7 cellular contexts compared by ENCODE assay signal in genomic region chr7:148331456-148331855, GRCh38.
A peak's percentile ranks its signal among the peaks of the same experiment; 100 is the strongest.
DNase-seq lines count a peak whose midpoint lies in the region; ATAC-seq, FAIRE-seq and TF ChIP-seq lines count a peak whose summit lies in the region.
"Not testable (repeated sequence)": the region's sequence is repeated elsewhere in the genome, so short reads cannot be mapped to it uniquely, and the experiment has no call there.

No MANE protein-coding gene starts in this region.

- DNase-seq in DMS53 (lab: John Stamatoyannopoulos, UW) (peak; percentile 21), NCI-H69 (lab: John Stamatoyannopoulos, UW) (peak; percentile 9), pancreas (peak in 1 of 6 donors; percentile 11), stomach (peak; percentile 32)
- DNase-seq in K562 (ENCODE audit: extremely low read depth in 1 of 4, low spot score in 3 of 4); endothelial cell (ENCODE audit: low spot score); HepG2 (ENCODE audit: low spot score): not testable (repeated sequence)

- TF ChIP-seq CTCF in K562 (IDR thresholded peaks at IDR 0.05 in 2 of 3, conservative IDR thresholded peaks at IDR 0.05 in 1 of 3; ENCODE audit: insufficient read depth in 2 of 3, low read depth in 1 of 3, low read length in 3 of 3); endothelial cell (IDR thresholded peaks at IDR 0.05; ENCODE audit: unreplicated experiment); HepG2 (CRISPR knock-in tag; IDR thresholded peaks at IDR 0.05); pancreas (IDR thresholded peaks at IDR 0.05); stomach (IDR thresholded peaks at IDR 0.05): not testable (repeated sequence)

- H3K4me2 ChIP-seq in K562 (ENCODE audit: insufficient read depth, low read length); HepG2 (ENCODE audit: low read depth, low read length): not testable (repeated sequence)

- not testable (repeated sequence) for TF ChIP-seq RAD21 in K562 (CRISPR knock-in tag; conservative IDR thresholded peaks at IDR 0.05 in 1 of 2, IDR thresholded peaks at IDR 0.05 in 1 of 2); HepG2 (CRISPR knock-in tag; IDR thresholded peaks at IDR 0.05)

- not testable (repeated sequence) for ATAC-seq in K562, HepG2, pancreas

- FAIRE-seq in K562 (lab: Jason Lieb, UNC) = peak; percentile 89
- FAIRE-seq in HepG2 (lab: Jason Lieb, UNC) = peak; percentile 81
- peak; percentile 97 for FAIRE-seq in pancreas (lab: Jason Lieb, UNC)

- H3K9me3 ChIP-seq in K562 (replicated peaks; ENCODE audit: control insufficient read depth, insufficient read depth, low read depth, low read length); pancreas; stomach: not testable (repeated sequence)
- peaks cover 17% of the 10 kb centered on the region for H3K9me3 ChIP-seq in HepG2 (ENCODE audit: low read length)

- in situ Hi-C loops in K562 (cut with MboI); HepG2 (cut with HindIII; ENCODE audit: extremely low pct_ligation_motif_present, low pct_unique_long_range_greater_than_20kb): not testable (repeated sequence)

- peaks cover 0 to 33% of the 10 kb centered on the region in 2 experiments; a peak in 2 of 5 replicates for H3K27me3 ChIP-seq in K562 (ENCODE audit: control insufficient read depth in 2 of 2, insufficient read depth in 2 of 2, low read length in 2 of 2)
- peaks cover 0 to 12% of the 10 kb centered on the region in 2 experiments; a peak in 2 of 5 replicates for H3K27me3 ChIP-seq in HepG2 (ENCODE audit: control insufficient read depth in 1 of 2, insufficient read depth in 2 of 2, low read length in 2 of 2)
- not testable (repeated sequence) for H3K27me3 ChIP-seq in pancreas
- peaks cover 0 to 30% (median 6%) of the 10 kb centered on the region in 3 donors for H3K27me3 ChIP-seq in stomach

- not testable (repeated sequence) for H3K27ac Mint-ChIP-seq in endothelial cell (ENCODE audit: unreplicated experiment)

- BruUV-seq in K562 (replicated peaks; lab: Mats Ljungman, UMichigan); HepG2 (replicated peaks; lab: Mats Ljungman, UMichigan): not testable (repeated sequence)

- H3K9ac ChIP-seq in K562 (ENCODE audit: insufficient read depth in 1 of 2, low read depth in 2 of 2, low read length in 2 of 2); HepG2 (ENCODE audit: insufficient read depth, low read depth, low read length): not testable (repeated sequence)

- CTCF ChIA-PET in K562 (lab: Yijun Ruan, JAX; ENCODE audit: low intra/inter-chr PET ratio); HepG2 (lab: Yijun Ruan, JAX; ENCODE audit: low intra/inter-chr PET ratio, low total read pairs): not testable (repeated sequence)

- H3K9me1 ChIP-seq in K562 (ENCODE audit: control insufficient read depth, insufficient read depth, low read length) = not testable (repeated sequence)

- H3K9me3 Mint-ChIP-seq in endothelial cell (ENCODE audit: unreplicated experiment) = peaks cover 20% of the 10 kb centered on the region

- not testable (repeated sequence) for H3K4me3 ChIP-seq in K562; HepG2 (replicated peaks in 1 of 3; ENCODE audit: insufficient read depth in 1 of 3, low read depth in 2 of 3, low read length in 3 of 3); pancreas; stomach

- H3K27ac ChIP-seq in K562 (ENCODE audit: extremely low read depth, low read depth, low read length); HepG2 (ENCODE audit: extremely low read length, insufficient read depth, low read length); pancreas; stomach: not testable (repeated sequence)

- peak overlapping the region; percentile 77 for H3K4me3 Mint-ChIP-seq in endothelial cell (ENCODE audit: unreplicated experiment)

- H3K4me1 Mint-ChIP-seq in endothelial cell (ENCODE audit: unreplicated experiment) = peaks cover 23% of the 10 kb centered on the region

- H3K79me2 ChIP-seq in K562 (ENCODE audit: control insufficient read depth, insufficient read depth, low read length); HepG2 (ENCODE audit: insufficient read depth, low read length): not testable (repeated sequence)

- H3K36me3 ChIP-seq in K562 (ENCODE audit: control insufficient read depth, insufficient read depth, low read length); HepG2 (replicated peaks in 1 of 2; ENCODE audit: control insufficient read depth in 1 of 2, insufficient read depth in 2 of 2, low read length in 2 of 2); pancreas; stomach: not testable (repeated sequence)

- POLR2A ChIA-PET in K562 (lab: Yijun Ruan, JAX); HepG2 (lab: Yijun Ruan, JAX): not testable (repeated sequence)

- WGBS in K562 (ENCODE audit: insufficient coverage, low coverage, missing lambda C conversion rate) = 4% methylated on average over 11 of the region's 11 CpGs
- WGBS in HepG2 (ENCODE audit: low lambda C conversion rate) = 59% methylated on average over 11 of the region's 11 CpGs
- whole genome bisulfite sequencing in pancreas, 2 donors = 71 to 79% methylated on average over 11 of the region's 11 CpGs
- WGBS in stomach, 5 donors = 67 to 82% (median 81%) methylated on average over 11 of the region's 11 CpGs

- not testable (repeated sequence) for H3K4me1 ChIP-seq in K562 (replicated peaks in 1 of 2; ENCODE audit: control insufficient read depth in 2 of 2, insufficient read depth in 2 of 2, low read length in 2 of 2); pancreas; stomach
- peaks cover 30% of the 10 kb centered on the region for H3K4me1 ChIP-seq in HepG2 (ENCODE audit: insufficient read depth, low read length)

- not testable (repeated sequence) for H2AFZ ChIP-seq in K562 (ENCODE audit: low read depth, low read length); HepG2 (ENCODE audit: low read length)

- H3K36me3 Mint-ChIP-seq in endothelial cell (ENCODE audit: low read depth, unreplicated experiment) = peaks cover 22% of the 10 kb centered on the region

- TF ChIP-seq EP300 in K562 (IDR thresholded peaks at IDR 0.05; ENCODE audit: low read length); HepG2 (IDR thresholded peaks at IDR 0.05; ENCODE audit: low read depth in 2 of 2, low read length in 2 of 2); HepG2 (CRISPR knock-in tag; IDR thresholded peaks at IDR 0.05; ENCODE audit: borderline replicate concordance); stomach (IDR thresholded peaks at IDR 0.05): not testable (repeated sequence)

- not testable (repeated sequence) for H4K20me1 ChIP-seq in K562 (replicated peaks; ENCODE audit: control insufficient read depth, insufficient read depth, low read length); HepG2 (ENCODE audit: insufficient read depth, low read length)

- TF ChIP-seq POLR2A in K562 (conservative IDR thresholded peaks at IDR 0.05); HepG2 (IDR thresholded peaks at IDR 0.05; ENCODE audit: insufficient read depth in 1 of 2, low read depth in 2 of 2, low read length in 2 of 2); stomach (IDR thresholded peaks at IDR 0.05): not testable (repeated sequence)

- intact Hi-C loops in K562 (cut with micrococcal nuclease); HepG2 (cut with micrococcal nuclease; ENCODE audit: unreplicated experiment); pancreas (cut with DNase I); stomach (cut with DNase I; ENCODE audit: low total_unique reads): not testable (repeated sequence)

- peaks cover 16% of the 10 kb centered on the region for H3K27me3 Mint-ChIP-seq in endothelial cell (ENCODE audit: unreplicated experiment)

TF ChIP-seq in K562, 482 proteins besides CTCF, POLR2A, EP300 and RAD21:
- peak; percentile 73 for TF ChIP-seq CREBBP (IDR thresholded peaks at IDR 0.05; ENCODE audit: low read depth, low read length)
